ENCODE assay signal across 30 cellular contexts in the genomic region with DNA sequence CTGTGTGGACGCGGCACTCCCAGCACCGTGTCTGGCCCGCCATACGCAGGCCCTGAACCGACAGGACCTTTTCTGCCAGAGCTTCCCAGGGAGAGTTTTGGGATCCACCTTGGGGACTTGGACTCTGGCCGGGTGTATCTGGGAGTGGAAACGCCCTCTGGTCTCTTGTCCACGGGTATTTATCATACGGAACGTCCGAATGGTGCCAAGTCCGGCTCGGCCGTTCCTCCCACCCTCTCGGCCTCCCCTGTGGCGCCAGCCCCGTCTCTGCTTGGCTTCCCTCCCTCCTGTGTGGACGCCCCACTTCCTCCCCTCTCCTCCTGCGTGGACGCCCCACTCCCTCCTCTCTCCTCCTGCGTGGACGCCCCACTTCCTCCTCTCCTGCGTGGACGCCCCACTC. TPM values are rescaled to one million over a fixed set of nuclear protein-coding genes. Genes with fewer than 3 reads are reported as not detected.
"Had no signal": no experiment of that assay in that cellular context is flagged by ENCODE, and none has a peak within 500 bp of the region (broad histone marks: within the 10 kb centered on the region; RNA-seq: fewer than 3 reads in every experiment).

No MANE protein-coding gene starts in this region.

- H3K4me3 ChIP-seq: stomach, suprapubic skin, testis, thoracic aorta, thyroid gland, tibial artery, tibial nerve, transverse colon, upper lobe of left lung, upper lobe of right lung, uterus, vagina had no signal

- DNase-seq: stimulated activated CD4-positive, alpha-beta T cell treated with anti-CD3 and anti-CD28 coated beads, Interleukin-2, amount 100 ng/mL, for 48 hours; stimulated activated CD4-positive, alpha-beta T cell treated with anti-CD3 and anti-CD28 coated beads, Interleukin-4, amount 100 ng/mL, for 1 hour; stimulated activated CD4-positive, alpha-beta T cell treated with anti-CD3 and anti-CD28 coated beads, Interleukin-4, amount 100 ng/mL, for 24 hours; stimulated activated CD4-positive, alpha-beta T cell treated with anti-CD3 and anti-CD28 coated beads, Interleukin-4, amount 100 ng/mL, for 4 hours; stimulated activated CD8-positive, alpha-beta memory T cell treated with anti-CD3 and anti-CD28 coated beads, Interleukin-4, amount 100 ng/mL, for 48 hours; stimulated activated naive B cell treated with anti-CD40 and anti-IgM and Interleukin-4, amounts not matched to agents 10 μg/mL and 1 μg/mL and 100 μg/mL, for 72 hours; stimulated activated naive CD4-positive, alpha-beta T cell; stimulated activated naive CD4-positive, alpha-beta T cell treated with Interleukin-2 at 50 U/mL for 16 hours; stimulated activated naive CD8-positive, alpha-beta T cell treated with anti-CD3 and anti-CD28 coated beads, Interleukin-15, amount 100 ng/mL, for 72 hours; stimulated activated naive CD8-positive, alpha-beta T cell treated with anti-CD3 and anti-CD28 coated beads, Interleukin-15, Interleukin-2, amounts not matched to agents 100 U/mL and 50 U/mL, for 24 hours; stomach; testis; thyroid gland; tibial artery; transverse colon; trophoblast cell; upper lobe of right lung; uterus had no signal

- H3K4me1 ChIP-seq: stomach, suprapubic skin, testis, thyroid gland, tibial artery, tibial nerve, transverse colon, upper lobe of left lung, upper lobe of right lung, uterus, vagina had no signal

- H3K9me3 ChIP-seq: stomach, suprapubic skin, testis, thoracic aorta, thyroid gland, tibial artery, transverse colon, upper lobe of left lung, upper lobe of right lung, uterus, vagina had no signal

- H3K27ac ChIP-seq: stomach, suprapubic skin, testis, thoracic aorta, thyroid gland, tibial artery, tibial nerve, transverse colon, upper lobe of left lung, upper lobe of right lung, uterus, vagina had no signal

- H3K36me3 ChIP-seq: stomach, suprapubic skin, thoracic aorta, thyroid gland, tibial artery, tibial nerve, transverse colon, upper lobe of left lung, upper lobe of right lung, uterus, vagina had no signal

- FAIRE-seq: urothelium cell line had no signal

- ATAC-seq: stimulated activated effector memory CD8-positive, alpha-beta T cell treated with anti-CD3 and anti-CD28 coated beads, Interleukin-12 subunit alpha, Interleukin-12 subunit beta, amount 100 ng/mL, for 72 hours; stimulated activated memory B cell treated with anti-CD40 and anti-IgM and Interleukin-4, amounts not matched to agents 10 μg/mL and 1 μg/mL and 100 μg/mL, for 72 hours; stimulated activated naive B cell treated with anti-CD40 and anti-IgM and Interleukin-4, amounts not matched to agents 10 μg/mL and 1 μg/mL and 100 μg/mL, for 72 hours; stimulated activated naive CD8-positive, alpha-beta T cell treated with anti-CD3 and anti-CD28 coated beads, Interleukin-15, amount 100 ng/mL, for 72 hours; stimulated activated naive CD8-positive, alpha-beta T cell treated with anti-CD3 and anti-CD28 coated beads, Interleukin-15, Interleukin-2, amounts not matched to agents 100 U/mL and 50 U/mL, for 24 hours; upper lobe of right lung had no signal

- H3K27me3 ChIP-seq: testis, thyroid gland, upper lobe of left lung, upper lobe of right lung, uterus, vagina had no signal

RNA-seq across cellular contexts. Expression of a gene that starts 12.1 kb away (rescaled TPM):
- total RNA-seq: subcutaneous adipose tissue, thoracic aorta, thyroid gland, ureter had no signal

RNA-seq across cellular contexts. Expression of a gene that starts 37.9 kb away (rescaled TPM):
- total RNA-seq: thyroid gland, transverse colon, urinary bladder, vagina had no signal

RNA-seq across cellular contexts. Expression of a gene that starts 57.9 kb away (rescaled TPM):
- total RNA-seq: temporal lobe, vagina had no signal
